In the genomic region with DNA sequence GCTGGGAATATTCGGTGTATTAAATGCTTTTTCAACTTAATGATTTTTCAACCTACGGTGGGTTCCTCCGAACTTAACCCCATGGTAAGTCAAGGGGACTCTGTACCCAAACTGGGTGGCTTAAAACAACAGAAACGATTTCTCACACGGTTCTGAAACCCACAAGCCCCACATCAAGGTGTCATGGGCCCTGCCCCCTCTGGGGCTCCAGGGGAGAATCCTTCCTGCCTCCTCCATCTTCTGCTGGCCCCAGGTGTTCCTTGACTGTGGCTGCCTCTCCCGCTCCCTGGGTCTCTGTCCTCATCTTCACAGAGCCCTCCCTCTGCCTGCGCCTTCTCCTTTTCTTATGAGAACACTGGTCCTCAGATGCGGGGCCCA, we compare ENCODE assay signal across 20 cellular contexts.
"Had no signal": no experiment of that assay in that cellular context is flagged by ENCODE, and none has a peak within 500 bp of the region (broad histone marks: within the 10 kb centered on the region; RNA-seq: fewer than 3 reads in every experiment).

No MANE protein-coding gene starts in this region.

- H3K27ac Mint-ChIP-seq: immature natural killer cell; natural killer cell; stimulated activated memory B cell treated with anti-CD40 and anti-IgM and Interleukin-4, amounts not matched to agents 10 μg/mL and 1 μg/mL and 100 μg/mL, for 72 hours; type B pancreatic cell had no signal

- H3K27ac ChIP-seq: coronary artery, lower lobe of right lung, psoas muscle, sigmoid colon, testis, tibial artery had no signal

- H3K36me3 ChIP-seq: lower lobe of right lung, sigmoid colon, tibial artery had no signal

- H3K4me3 Mint-ChIP-seq: effector memory CD8-positive, alpha-beta T cell; immature natural killer cell; natural killer cell; neural crest cell; stimulated activated memory B cell treated with anti-CD40 and anti-IgM and Interleukin-4, amounts not matched to agents 10 μg/mL and 1 μg/mL and 100 μg/mL, for 72 hours; type B pancreatic cell had no signal

- H3K27me3 ChIP-seq: sigmoid colon, testis, tibial artery had no signal

- H3K9me3 Mint-ChIP-seq: effector memory CD8-positive, alpha-beta T cell; immature natural killer cell; natural killer cell; neural crest cell; stimulated activated memory B cell treated with anti-CD40 and anti-IgM and Interleukin-4, amounts not matched to agents 10 μg/mL and 1 μg/mL and 100 μg/mL, for 72 hours; type B pancreatic cell had no signal

- H3K9me3 ChIP-seq: lower lobe of right lung, psoas muscle, sigmoid colon, testis, tibial artery had no signal

- ATAC-seq: effector memory CD8-positive, alpha-beta T cell; left ventricle myocardium superior; natural killer cell; psoas muscle; right cardiac atrium; stimulated activated memory B cell treated with anti-CD40 and anti-IgM and Interleukin-4, amounts not matched to agents 10 μg/mL and 1 μg/mL and 100 μg/mL, for 72 hours had no signal

- H3K4me3 ChIP-seq: coronary artery, lower lobe of right lung, psoas muscle, sigmoid colon, testis, tibial artery had no signal

- H3K4me1 Mint-ChIP-seq: immature natural killer cell; natural killer cell; stimulated activated memory B cell treated with anti-CD40 and anti-IgM and Interleukin-4, amounts not matched to agents 10 μg/mL and 1 μg/mL and 100 μg/mL, for 72 hours had no signal

- FAIRE-seq: endometrium, frontal cortex had no signal

- H3K27me3 Mint-ChIP-seq: stimulated activated memory B cell treated with anti-CD40 and anti-IgM and Interleukin-4, amounts not matched to agents 10 μg/mL and 1 μg/mL and 100 μg/mL, for 72 hours had no signal

- H3K4me1 ChIP-seq: lower lobe of right lung, psoas muscle, sigmoid colon, testis, tibial artery had no signal

- DNase-seq: effector memory CD8-positive, alpha-beta T cell; hypothalamus; immature natural killer cell; islet precursor cell; left ventricle myocardium superior; lower lobe of right lung; natural killer cell; right cardiac atrium; sigmoid colon; stimulated activated CD4-positive, alpha-beta T cell treated with anti-CD3 and anti-CD28 coated beads, Interleukin-4, amount 100 ng/mL, for 4 hours; substantia nigra; testis; tibial artery had no signal
